ENCODE assay signal across 8 cellular contexts in genomic region chr17:48047741-48048320, GRCh38. TPM values are rescaled to one million over a fixed set of nuclear protein-coding genes. Genes with fewer than 3 reads are reported as not detected.
DNase-seq lines count a peak whose midpoint lies in the region; ATAC-seq and TF ChIP-seq lines count a peak whose summit lies in the region.

No MANE protein-coding gene starts in this region.

- peaks cover 39 to 67% (median 50%) of the 10 kb centered on the region in 6 donors for H3K4me1 ChIP-seq in spleen

- peaks cover 0 to 26% (median 18%) of the 10 kb centered on the region in 6 donors for H3K36me3 ChIP-seq in spleen

- H3K27ac ChIP-seq in spleen: peak overlapping the region; percentile 94 to 98 (median 96)

- no peak for TF ChIP-seq CTCF in AG09319 (IDR thresholded peaks at IDR 0.05; ENCODE audit: low read depth, low read length)
- TF ChIP-seq CTCF in spleen (IDR thresholded peaks at IDR 0.05 in 8 of 11, conservative IDR thresholded peaks at IDR 0.05 in 3 of 11): peak in 4 of 11 experiments; percentile 10 to 32 (median 22)

- intact Hi-C loops in spleen (cut with DNase I; ENCODE audit: low total_unique reads): no loop called here

- ATAC-seq in GM19025 (IDR thresholded peaks at IDR 0.05; ENCODE audit: low read depth, unreplicated experiment) (peak; percentile 87), HG03280 (IDR thresholded peaks at IDR 0.05; ENCODE audit: unreplicated experiment) (peak; percentile 94)

- peak in 1 of 3 donors; percentile 83 for TF ChIP-seq POLR2A in spleen (IDR thresholded peaks at IDR 0.05)

- 0 to 1% (median 1%) methylated on average over 26 to 41 of the region's 41 CpGs for WGBS in spleen, 5 donors

- peak overlapping the region; percentile 69 to 98 (median 80) for H3K4me3 ChIP-seq in spleen

- DNase-seq in AG09319 (ENCODE audit: extremely low read depth, low read depth) (peak; percentile 99), NCI-H345 (lab: John Stamatoyannopoulos, UW) (peak; percentile 100), inferior parietal cortex (ENCODE audit: extremely low spot score) (peak; percentile 100), spleen (peak; percentile 99)
- DNase-seq in activated CD4-positive, CD25-positive, alpha-beta regulatory T cell (lab: John Stamatoyannopoulos, UW): peak; percentile 92 to 95 (median 94)
- DNase-seq in central memory CD4-positive, alpha-beta T cell: peak; percentile 98

- no peaks in the 10 kb centered on the region for H3K27me3 ChIP-seq in spleen (replicated peaks in 1 of 7)

- H3K9me3 ChIP-seq in spleen: no peaks in the 10 kb centered on the region

RNA-seq across cellular contexts. Expression of gene NFE2L1, which starts 0.3 kb away (rescaled TPM):
- 100 to 1,000 TPM; 111 to 242 (median 142) TPM for total RNA-seq in spleen
- polyA plus RNA-seq in spleen: 10 to 100 TPM; 21.2 to 59.5 (median 25.7) TPM

RNA-seq across cellular contexts. Expression of gene COPZ2, which starts 10.2 kb away (rescaled TPM):
- 10 to 100 TPM in 3 of 7 donors, 1 to 10 TPM in 4; 6.0 to 15.0 (median 9.0) TPM for total RNA-seq in spleen
- polyA plus RNA-seq in spleen: 1 to 10 TPM; 7.3 to 9.6 (median 8.5) TPM

RNA-seq across cellular contexts. Expression of gene CBX1, which starts 53.4 kb away (rescaled TPM):
- 10 to 100 TPM; 21.6 to 36.2 (median 29.8) TPM for total RNA-seq in spleen
- 10 to 100 TPM; 19.6 to 29.8 (median 27.4) TPM for polyA plus RNA-seq in spleen

RNA-seq across cellular contexts. Expression of gene SNX11, which starts 59.7 kb away (rescaled TPM):
- 10 to 100 TPM; 31.8 to 45.4 (median 39.2) TPM for total RNA-seq in spleen
- 10 to 100 TPM; 17.6 to 27.3 (median 26.3) TPM for polyA plus RNA-seq in spleen

Comparison
In these comparisons a context has a peak if more than half of its experiments do, and no peak if none do; other contexts are left out.
1. Peak in every context shown above with its lines: DNase-seq, ATAC-seq, H3K4me3 ChIP-seq and H3K27ac ChIP-seq.